11 cellular contexts compared by ENCODE assay signal in the genomic region with DNA sequence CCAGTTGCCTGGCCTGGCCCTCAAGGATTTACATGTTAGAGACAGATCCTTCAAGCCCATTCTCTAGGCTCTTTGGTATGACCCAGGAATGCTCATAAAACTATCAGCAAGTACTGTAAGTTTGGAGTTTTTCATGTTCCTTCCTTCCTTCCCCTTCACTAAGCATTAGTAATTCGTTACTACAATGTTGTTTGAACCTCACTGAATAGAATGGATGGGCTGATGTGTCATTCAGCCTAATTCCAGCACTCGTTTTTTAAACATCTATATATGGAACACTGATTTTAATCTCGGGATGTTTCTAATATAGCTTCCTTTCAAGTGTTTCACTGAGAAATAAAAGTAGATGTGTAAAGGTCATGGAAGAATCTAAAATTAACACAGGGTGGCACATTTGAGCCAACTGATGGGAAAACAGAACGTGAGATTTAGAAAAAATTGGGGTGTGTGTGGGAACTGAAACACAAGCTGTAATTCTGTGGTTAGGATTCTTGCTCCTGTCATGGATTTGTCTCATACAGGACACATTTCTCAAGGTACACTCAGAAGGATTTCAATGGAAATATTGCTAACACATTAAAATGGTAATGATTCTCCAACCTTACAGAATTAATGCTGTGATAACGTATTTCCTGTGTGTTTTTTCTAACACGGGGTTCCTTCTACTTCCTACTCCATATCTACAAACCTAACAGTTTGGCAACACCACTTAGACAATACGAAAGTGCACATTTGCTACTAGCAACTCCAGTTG.
DNase-seq lines count a peak whose midpoint lies in the region; ATAC-seq, FAIRE-seq and TF ChIP-seq lines count a peak whose summit lies in the region.
"Had no signal": no experiment of that assay in that cellular context is flagged by ENCODE, and none has a peak within 500 bp of the region (broad histone marks: within the 10 kb centered on the region; RNA-seq: fewer than 3 reads in every experiment).

No MANE protein-coding gene starts in this region.

- H3K27ac ChIP-seq in Peyer's patch = no peak overlapping the region
- H3K27ac ChIP-seq: ascending aorta had no signal

- no peak for TF ChIP-seq CTCF in choroid plexus epithelial cell (conservative IDR thresholded peaks at IDR 0.05; ENCODE audit: low read depth, low read length)
- no peak for TF ChIP-seq CTCF in GM13976 (IDR thresholded peaks at IDR 0.05; ENCODE audit: borderline replicate concordance, control extremely low read depth, extremely low read depth, insufficient read depth, missing control alignments)
- TF ChIP-seq CTCF in Peyer's patch (IDR thresholded peaks at IDR 0.05) = no peak

- H3K4me3 ChIP-seq in choroid plexus epithelial cell (ENCODE audit: low read depth, low read length) = no peak overlapping the region
- no peak overlapping the region for H3K4me3 ChIP-seq in Peyer's patch
- H3K4me3 ChIP-seq: ascending aorta had no signal

- H3K4me1 ChIP-seq in Peyer's patch = no peaks in the 10 kb centered on the region
- H3K4me1 ChIP-seq: ascending aorta had no signal

- FAIRE-seq in GM18507 (lab: Jason Lieb, UNC) = peak; percentile 80
- FAIRE-seq: GM12892 had no signal

- TF ChIP-seq POLR2A in Peyer's patch (IDR thresholded peaks at IDR 0.05) = no peak

- H3K36me3 ChIP-seq in Peyer's patch = no peaks in the 10 kb centered on the region
- H3K36me3 ChIP-seq: ascending aorta had no signal

- in situ Hi-C loops in GM13976 (cut with MboI; ENCODE audit: low sequenced_read_pairs, unreplicated experiment) = no loop called here

- H3K27me3 ChIP-seq in Peyer's patch = no peaks in the 10 kb centered on the region
- H3K27me3 ChIP-seq: ascending aorta had no signal

- no peak for ATAC-seq in GM19328 (IDR thresholded peaks at IDR 0.05; ENCODE audit: unreplicated experiment)

- no peak for DNase-seq in GM18507 (ENCODE audit: extremely low spot score, insufficient read length, low read depth)
- peak; percentile 27 for DNase-seq in LHCN-M2 (ENCODE audit: low read depth)
- DNase-seq in choroid plexus epithelial cell (ENCODE audit: low read depth) = peak; percentile 84
- peak; percentile 87 for DNase-seq in pulmonary artery endothelial cell (ENCODE audit: low read depth, low spot score)
- no peak for DNase-seq in GM13976 (ENCODE audit: low spot score)
- DNase-seq in NCI-H446 (lab: John Stamatoyannopoulos, UW) = no peak
- DNase-seq in Peyer's patch = no peak
- DNase-seq: NCI-H2171 had no signal

- no peaks in the 10 kb centered on the region for H3K9me3 ChIP-seq in Peyer's patch
- H3K9me3 ChIP-seq: ascending aorta had no signal

Comparison
In these comparisons a context has a peak if more than half of its experiments do, and no peak if none do; other contexts are left out.
1. DNase-seq: peak in LHCN-M2 (single experiment), choroid plexus epithelial cell (single experiment) and pulmonary artery endothelial cell (single experiment); none in GM18507 (single experiment), GM13976 (single experiment), NCI-H446 (0 of 2) and Peyer's patch (0 of 3).